ENCODE assay signal across 29 cellular contexts in genomic region chr7:68821846-68822245, GRCh38.
"Had no signal": no experiment of that assay in that cellular context is flagged by ENCODE, and none has a peak within 500 bp of the region (broad histone marks: within the 10 kb centered on the region; RNA-seq: fewer than 3 reads in every experiment).

No MANE protein-coding gene starts in this region.

- ATAC-seq: activated CD4-positive, alpha-beta T cell treated with anti-CD3 and anti-CD28 coated beads for 36 hours; activated CD8-positive, alpha-beta memory T cell treated with anti-CD3 and anti-CD28 coated beads, Interleukin-2, amount 10 ng/mL, durations not matched to agents 7 days and 5 days; activated CD8-positive, alpha-beta T cell treated with anti-CD3 and anti-CD28 coated beads, Interleukin-2, amount 10 ng/mL, durations not matched to agents 7 days and 5 days; activated naive CD4-positive, alpha-beta T cell treated with anti-CD3 and anti-CD28 coated beads, Interleukin-2, amount 50 U/mL, for 72 hours; esophagus mucosa; T-helper 17 cell had no signal

- H3K4me3 ChIP-seq: coronary artery, dorsolateral prefrontal cortex had no signal

- H3K36me3 ChIP-seq: brain microvascular endothelial cell had no signal

- H3K27me3 ChIP-seq: brain microvascular endothelial cell had no signal

- FAIRE-seq: bronchial epithelial cell, frontal cortex had no signal

- DNase-seq: activated CD4-positive, alpha-beta memory T cell treated with anti-CD3 and anti-CD28 coated beads for 36 hours; activated CD4-positive, alpha-beta T cell treated with anti-CD3 and anti-CD28 coated beads for 36 hours; activated CD4-positive, alpha-beta T cell treated with anti-CD3 and anti-CD28 coated beads, Interleukin-2, amount 10 ng/mL, durations not matched to agents 24 days and 14 days; activated CD4-positive, CD25-positive, alpha-beta regulatory T cell; activated CD4-positive, CD25-positive, alpha-beta regulatory T cell treated with anti-CD3 and anti-CD28 coated beads, Interleukin-2, amount 50 U/mL, for 72 hours; activated CD8-positive, alpha-beta memory T cell treated with anti-CD3 and anti-CD28 coated beads, Interleukin-2, amount 10 ng/mL, durations not matched to agents 7 days and 5 days; activated CD8-positive, alpha-beta memory T cell treated with anti-CD3 and anti-CD28 coated beads, Interleukin-2, amount 50 U/mL, for 4 hours; activated CD8-positive, alpha-beta T cell treated with anti-CD3 and anti-CD28 coated beads, Interleukin-2, amount 10 ng/mL, durations not matched to agents 7 days and 5 days; activated gamma-delta T cell; activated naive CD4-positive, alpha-beta T cell; activated naive CD4-positive, alpha-beta T cell treated with anti-CD3 and anti-CD28 coated beads, Interleukin-2, amount 10 ng/mL, durations not matched to agents 7 days and 5 days; activated naive CD8-positive, alpha-beta T cell treated with anti-CD3 and anti-CD28 coated beads, Interleukin-2, amount 10 ng/mL, durations not matched to agents 7 days and 5 days; activated T-cell treated with anti-CD3 and anti-CD28 coated beads, Interleukin-2, amount 50 U/mL, for 1 hour; activated T-cell treated with anti-CD3 and anti-CD28 coated beads, Interleukin-2, amount 50 U/mL, for 48 hours; amniotic stem cell; anterior cingulate cortex; brain microvascular endothelial cell; dorsolateral prefrontal cortex; effector memory CD4-positive, alpha-beta T cell; endodermal cell; foreskin fibroblast; head of caudate nucleus; T-helper 17 cell; T1000 had no signal

- H3K27ac ChIP-seq: brain microvascular endothelial cell, coronary artery, dorsolateral prefrontal cortex had no signal
